Comparison of ENCODE assay signal across 20 cellular contexts in genomic region chr4:148163011-148163410, GRCh38.
DNase-seq lines count a peak whose midpoint lies in the region; TF ChIP-seq lines count a peak whose summit lies in the region.
"Had no signal": no experiment of that assay in that cellular context is flagged by ENCODE, and none has a peak within 500 bp of the region (broad histone marks: within the 10 kb centered on the region; RNA-seq: fewer than 3 reads in every experiment).

No MANE protein-coding gene starts in this region.

- H3K4me2 ChIP-seq in mammary epithelial cell (ENCODE audit: insufficient read depth, low read depth, low read length) (peak overlapping the region; percentile 47), neural progenitor cell (no peak overlapping the region)
- H3K4me2 ChIP-seq: GM23338, PC-9 had no signal

- intact Hi-C loops in mammary epithelial cell (cut with micrococcal nuclease) = no loop called here
- intact Hi-C loops in MCF 10A (cut with micrococcal nuclease) = no loop called here
- intact Hi-C loops in thyroid gland (cut with DNase I) = no loop called here

- POLR2A ChIA-PET in MCF 10A (lab: Yijun Ruan, JAX) = no interaction called here

- BruUV-seq in mammary epithelial cell (replicated peaks; lab: Mats Ljungman, UMichigan) (no TSS peak), MCF 10A (replicated peaks; lab: Mats Ljungman, UMichigan) (no TSS peak)

- CTCF ChIA-PET in mammary epithelial cell (lab: Charles Lee; ENCODE audit: low non-redundant PET) = no interaction called here
- CTCF ChIA-PET in MCF 10A (lab: Yijun Ruan, JAX) = interaction anchor here (0.6 kb wide), 1 partner anchor 107 kb away, joined by 3 read pairs; no protein-coding TSS in a partner anchor

- H3K9ac ChIP-seq in mammary epithelial cell (ENCODE audit: insufficient read depth, low read length) = no peak overlapping the region
- no peak overlapping the region for H3K9ac ChIP-seq in neural progenitor cell

- no peak for TF ChIP-seq POLR2A in thyroid gland (IDR thresholded peaks at IDR 0.05)

- no peaks in the 10 kb centered on the region for H3F3A ChIP-seq in neural progenitor cell (ENCODE audit: low read depth)

- no peak overlapping the region for H3K4me3 Mint-ChIP-seq in MCF 10A (ENCODE audit: unreplicated experiment)
- peak overlapping the region; percentile 1 for H3K4me3 Mint-ChIP-seq in nephron progenitor cell
- no peak overlapping the region for H3K4me3 Mint-ChIP-seq in neural progenitor cell
- H3K4me3 Mint-ChIP-seq: GM23338 had no signal

- H3K36me3 ChIP-seq in mammary epithelial cell (ENCODE audit: insufficient read depth, low read length) = no peaks in the 10 kb centered on the region
- no peaks in the 10 kb centered on the region for H3K36me3 ChIP-seq in neural progenitor cell
- H3K36me3 ChIP-seq in thyroid gland = no peaks in the 10 kb centered on the region
- H3K36me3 ChIP-seq: SJSA1 had no signal

- H3K27me3 Mint-ChIP-seq in MCF 10A (ENCODE audit: insufficient read depth, unreplicated experiment) (no peaks in the 10 kb centered on the region), nephron progenitor cell (ENCODE audit: low read depth, poor library complexity) (no peaks in the 10 kb centered on the region), neural progenitor cell (ENCODE audit: insufficient read depth, low read depth) (no peaks in the 10 kb centered on the region)

- H3K27ac ChIP-seq in mammary epithelial cell (ENCODE audit: insufficient read depth, low read depth, low read length) = no peak overlapping the region
- peak overlapping the region; percentile 49 for H3K27ac ChIP-seq in epithelial cell of prostate
- no peak overlapping the region for H3K27ac ChIP-seq in neural progenitor cell
- H3K27ac ChIP-seq in thyroid gland = no peak overlapping the region
- H3K27ac ChIP-seq: 22Rv1, C4-2B, PC-9, SJSA1 had no signal

- in situ Hi-C loops in mammary epithelial cell (cut with MboI; ENCODE audit: low sequenced_read_pairs in 2 of 2) = no loop called here

- DNase-seq in mammary epithelial cell (peak; percentile 19), MCF 10A (ENCODE audit: unreplicated experiment) (no peak), epithelial cell of prostate (ENCODE audit: low read depth, low spot score) (no peak), nephron progenitor cell (no peak), neural progenitor cell (ENCODE audit: low spot score) (no peak), Kasumi-1 (lab: John Stamatoyannopoulos, UW) (no peak), thyroid gland (no peak)
- DNase-seq in stimulated activated CD4-positive, alpha-beta T cell treated with anti-CD3 and anti-CD28 coated beads, Interleukin-2, amount 100 ng/mL, for 48 hours = no peak
- DNase-seq: DMS79 treated with DMSO at 0.1 percent for 48 hours, HCEC 1CT, NCI-H1105 treated with DMSO at 0.1 percent for 48 hours, NCI-H1694, NCI-H2081 treated with DMSO at 0.1 percent for 48 hours, NCI-H510A treated with DMSO at 0.1 percent for 48 hours, PC-9 had no signal

- dilution Hi-C loops in mammary epithelial cell (cut with HindIII; ENCODE audit: low sequenced_read_pairs) = no loop called here

- 0% methylated on average over 1 of the region's 1 CpG for WGBS in mammary epithelial cell (ENCODE audit: low coverage, missing lambda C conversion rate)
- WGBS in thyroid gland, 2 donors = 96% methylated on average over 1 of the region's 1 CpG

- H3K27me3 ChIP-seq in mammary epithelial cell (ENCODE audit: insufficient read depth, low read length) = no peaks in the 10 kb centered on the region
- H3K27me3 ChIP-seq in neural progenitor cell = no peaks in the 10 kb centered on the region
- no peaks in the 10 kb centered on the region for H3K27me3 ChIP-seq in thyroid gland
- H3K27me3 ChIP-seq: SJSA1 had no signal

- H2AFZ ChIP-seq in mammary epithelial cell (ENCODE audit: low read depth, low read length) (peak overlapping the region; percentile 90), neural progenitor cell (replicated peaks) (no peak overlapping the region)
- H2AFZ ChIP-seq: GM23338, PC-9 had no signal

- H3K9me3 ChIP-seq in mammary epithelial cell (replicated peaks; ENCODE audit: insufficient read depth, low read length) (no peaks in the 10 kb centered on the region), neural progenitor cell (ENCODE audit: low read depth) (no peaks in the 10 kb centered on the region), thyroid gland (no peaks in the 10 kb centered on the region)
- H3K9me3 ChIP-seq: SJSA1 had no signal

- H3K4me1 Mint-ChIP-seq in MCF 10A (ENCODE audit: insufficient read depth, unreplicated experiment) (peaks cover 11% of the 10 kb centered on the region), nephron progenitor cell (peaks cover 79% of the 10 kb centered on the region), neural progenitor cell (peaks cover 6% of the 10 kb centered on the region)

- H3K27ac Mint-ChIP-seq in MCF 10A (ENCODE audit: low read depth, unreplicated experiment) (no peak overlapping the region), nephron progenitor cell (peak overlapping the region; percentile 95), neural progenitor cell (no peak overlapping the region)
- H3K27ac Mint-ChIP-seq: GM23338 had no signal

- peaks cover 18% of the 10 kb centered on the region for H3K4me1 ChIP-seq in mammary epithelial cell (ENCODE audit: insufficient read depth, low read length)
- H3K4me1 ChIP-seq in neural progenitor cell = peaks cover 3% of the 10 kb centered on the region
- H3K4me1 ChIP-seq in thyroid gland = peaks cover 27% of the 10 kb centered on the region in 2 donors
- H3K4me1 ChIP-seq: SJSA1 had no signal

- H3K36me3 Mint-ChIP-seq in MCF 10A (ENCODE audit: insufficient read depth, unreplicated experiment) (peaks cover 5% of the 10 kb centered on the region), nephron progenitor cell (ENCODE audit: low read depth) (no peaks in the 10 kb centered on the region), neural progenitor cell (no peaks in the 10 kb centered on the region)

- H3K4me3 ChIP-seq in mammary epithelial cell (replicated peaks in 1 of 3; ENCODE audit: insufficient read depth in 1 of 3, low read depth in 2 of 3, low read length in 3 of 3) (no peak overlapping the region), neural progenitor cell (no peak overlapping the region), thyroid gland (replicated peaks in 1 of 3) (no peak overlapping the region)
- H3K4me3 ChIP-seq: GM23338, K562, PC-9, SJSA1 had no signal

- H3K9me3 Mint-ChIP-seq in MCF 10A (ENCODE audit: unreplicated experiment) (no peaks in the 10 kb centered on the region), nephron progenitor cell (no peaks in the 10 kb centered on the region), neural progenitor cell (no peaks in the 10 kb centered on the region)
- H3K9me3 Mint-ChIP-seq: GM23338 had no signal

- H4K20me1 ChIP-seq in mammary epithelial cell (ENCODE audit: insufficient read depth, low read length) (no peaks in the 10 kb centered on the region), neural progenitor cell (ENCODE audit: low read depth) (no peaks in the 10 kb centered on the region)

- TF ChIP-seq CTCF in mammary epithelial cell (conservative IDR thresholded peaks at IDR 0.05 in 1 of 2, IDR thresholded peaks at IDR 0.05 in 1 of 2; ENCODE audit: extremely low read depth in 1 of 2, insufficient read depth in 1 of 2, low read depth in 1 of 2, low read length in 2 of 2) (no peak), MCF 10A (IDR thresholded peaks at IDR 0.05; ENCODE audit: unreplicated experiment) (no peak), nephron progenitor cell (IDR thresholded peaks at IDR 0.05) (no peak), neural progenitor cell (IDR thresholded peaks at IDR 0.05) (no peak), thyroid gland (IDR thresholded peaks at IDR 0.05) (no peak)

- H3K79me2 ChIP-seq in mammary epithelial cell (ENCODE audit: insufficient read depth, low read length) (no peaks in the 10 kb centered on the region), neural progenitor cell (ENCODE audit: low read depth) (no peaks in the 10 kb centered on the region)
